In the genomic region with DNA sequence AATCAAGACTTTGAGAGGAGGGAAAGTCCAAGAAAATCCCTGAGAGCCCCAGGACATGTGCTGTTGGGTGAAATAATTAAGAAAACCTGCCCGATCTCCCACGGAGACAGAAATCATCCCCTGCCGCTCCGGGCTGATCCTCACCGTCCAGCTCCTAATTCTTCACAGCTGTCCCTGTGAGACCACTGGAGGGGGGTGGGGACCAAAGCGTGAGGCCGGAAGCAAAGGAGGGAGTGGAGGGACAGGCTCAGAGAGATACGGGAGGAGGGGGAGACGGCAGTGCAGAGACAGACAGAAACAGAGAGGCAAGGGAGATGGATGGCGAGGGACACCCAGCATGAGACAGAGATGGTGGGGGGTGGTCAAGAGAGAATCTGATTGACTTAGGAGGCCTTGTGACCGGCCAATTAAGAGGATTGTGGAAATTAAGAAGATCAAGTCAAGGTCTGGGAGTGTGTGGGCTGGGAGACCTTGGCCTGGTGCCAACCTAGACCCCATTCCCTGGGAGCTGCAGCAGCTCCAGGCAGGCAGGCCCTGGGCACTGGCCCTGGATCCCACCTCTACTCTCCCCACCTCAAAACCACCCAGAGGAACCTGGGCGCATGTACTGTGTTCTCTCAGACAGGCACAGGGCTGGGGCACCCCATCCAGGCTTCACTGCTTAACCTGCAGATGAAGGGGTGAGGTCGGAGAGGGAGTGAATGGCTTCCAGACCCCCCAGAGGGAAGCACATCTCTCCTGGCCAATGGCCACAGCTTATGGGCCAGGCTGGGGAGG, we compare ENCODE assay signal across 17 cellular contexts.
DNase-seq lines count a peak whose midpoint lies in the region; ATAC-seq and TF ChIP-seq lines count a peak whose summit lies in the region.
"Had no signal": no experiment of that assay in that cellular context is flagged by ENCODE, and none has a peak within 500 bp of the region (broad histone marks: within the 10 kb centered on the region; RNA-seq: fewer than 3 reads in every experiment).

No MANE protein-coding gene starts in this region.

- no peak for TF ChIP-seq EP300 in esophagus muscularis mucosa (IDR thresholded peaks at IDR 0.05)

- ATAC-seq in GM19455 (IDR thresholded peaks at IDR 0.05; ENCODE audit: unreplicated experiment) = no peak
- ATAC-seq in GM21367 (IDR thresholded peaks at IDR 0.05; ENCODE audit: unreplicated experiment) = no peak
- ATAC-seq: GM12878; stimulated activated naive CD8-positive, alpha-beta T cell treated with anti-CD3 and anti-CD28 coated beads, Interleukin-15, amount 100 ng/mL, for 72 hours had no signal

- no peaks in the 10 kb centered on the region for H3K36me3 ChIP-seq in esophagus muscularis mucosa
- H3K36me3 ChIP-seq: cardiac muscle cell, neutrophil had no signal

- H3K27ac ChIP-seq in esophagus muscularis mucosa (replicated peaks in 1 of 4) = no peak overlapping the region
- H3K27ac ChIP-seq: cardiac muscle cell, neutrophil had no signal

- H3K4me1 ChIP-seq in esophagus muscularis mucosa = no peaks in the 10 kb centered on the region

- H3K27me3 ChIP-seq in esophagus muscularis mucosa = no peaks in the 10 kb centered on the region
- H3K27me3 ChIP-seq: cardiac muscle cell had no signal

- 53% methylated on average over 12 of the region's 13 CpGs for WGBS in esophagus muscularis mucosa

- H3K9me3 ChIP-seq in esophagus muscularis mucosa = no peaks in the 10 kb centered on the region
- H3K9me3 ChIP-seq: neutrophil had no signal

- intact Hi-C loops in esophagus muscularis mucosa (cut with DNase I) = no loop called here
- intact Hi-C loops in posterior vena cava (cut with DNase I) = no loop called here

- peak; percentile 44 for DNase-seq in EH (ENCODE audit: low read depth)
- peak; percentile 4 for DNase-seq in HuH-7 (ENCODE audit: low spot score)
- DNase-seq in esophagus muscularis mucosa (ENCODE audit: extremely low spot score) = peak; percentile 82
- DNase-seq in posterior vena cava (ENCODE audit: low spot score) = peak; percentile 49
- DNase-seq in T-helper 1 cell = no peak
- no peak for DNase-seq in RKO (ENCODE audit: low spot score)
- DNase-seq: activated CD4-positive, CD25-positive, alpha-beta regulatory T cell; activated naive CD8-positive, alpha-beta T cell treated with anti-CD3 and anti-CD28 coated beads for 36 hours; effector memory CD4-positive, alpha-beta T cell; foreskin melanocyte; NCI-H446 treated with DMSO at 0.1 percent for 48 hours; stimulated activated naive CD8-positive, alpha-beta T cell treated with anti-CD3 and anti-CD28 coated beads, Interleukin-15, amount 100 ng/mL, for 72 hours had no signal

- H3K4me3 ChIP-seq in esophagus muscularis mucosa = no peak overlapping the region
- H3K4me3 ChIP-seq: cardiac muscle cell, GM12878 had no signal

- no peak for TF ChIP-seq POLR2A in esophagus muscularis mucosa (IDR thresholded peaks at IDR 0.05; ENCODE audit: low read depth)

- TF ChIP-seq CTCF in esophagus muscularis mucosa (IDR thresholded peaks at IDR 0.05) = no peak

Comparison
In these comparisons a context has a peak if more than half of its experiments do, and no peak if none do; other contexts are left out.
1. DNase-seq: peak in EH (single experiment), HuH-7 (single experiment), esophagus muscularis mucosa (single experiment) and posterior vena cava (single experiment); none in T-helper 1 cell (0 of 5) and RKO (single experiment).